ENCODE assay signal across 14 cellular contexts in the genomic region with DNA sequence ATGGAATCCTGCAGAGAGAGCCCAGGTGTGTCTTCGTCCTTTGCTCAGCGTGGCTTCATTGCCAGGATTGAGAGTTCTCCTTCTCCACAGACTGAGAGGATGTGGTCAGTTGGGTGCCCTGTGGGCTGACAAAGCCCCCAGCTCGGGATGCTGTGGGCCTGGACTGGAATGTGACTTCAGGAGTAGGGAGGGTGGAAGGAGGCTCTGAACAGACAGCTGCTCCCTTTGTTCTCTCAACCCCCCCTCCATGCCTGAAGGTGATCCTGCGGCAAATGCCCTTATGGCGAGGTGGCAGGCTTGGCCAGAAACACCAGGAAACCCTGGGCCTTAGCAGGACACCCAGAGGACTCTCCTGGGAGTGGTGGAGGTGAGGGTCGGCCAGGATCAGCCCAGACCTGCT. TPM values are rescaled to one million over a fixed set of nuclear protein-coding genes. Genes with fewer than 3 reads are reported as not detected.
DNase-seq lines count a peak whose midpoint lies in the region; ATAC-seq, FAIRE-seq and TF ChIP-seq lines count a peak whose summit lies in the region.
"Had no signal": no experiment of that assay in that cellular context is flagged by ENCODE, and none has a peak within 500 bp of the region (broad histone marks: within the 10 kb centered on the region; RNA-seq: fewer than 3 reads in every experiment).

No MANE protein-coding gene starts in this region.

- CTCF ChIA-PET in PC-9 (lab: Charles Lee): no interaction called here

- DNase-seq in PC-9: peak in 1 of 2 experiments; percentile 36
- peak; percentile 90 for DNase-seq in SW480 (ENCODE audit: low spot score)
- DNase-seq in islet precursor cell: peak; percentile 84
- DNase-seq in urothelium cell line (ENCODE audit: low spot score): peak; percentile 59
- DNase-seq in NCI-H526 (lab: John Stamatoyannopoulos, UW): no peak
- no peak for DNase-seq in NCI-H1930 (lab: John Stamatoyannopoulos, UW)
- DNase-seq: CD8-positive, alpha-beta T cell; GM23248 had no signal

- H3K4me2 ChIP-seq in PC-9: 0 out of 2 replicates have a peak overlapping the region, but pooled peaks have one; percentile 48

- no peaks in the 10 kb centered on the region for H3K9me3 ChIP-seq in PC-9 (ENCODE audit: insufficient read depth, low read depth)

- no peak overlapping the region for H3K4me3 ChIP-seq in PC-9
- H3K4me3 ChIP-seq: GM23248 had no signal

- no peak for TF ChIP-seq CTCF in PC-9 (conservative IDR thresholded peaks at IDR 0.05)

- no peak for ATAC-seq in GM18519 (IDR thresholded peaks at IDR 0.05; ENCODE audit: low FRiP score, unreplicated experiment)
- ATAC-seq: CD8-positive, alpha-beta T cell; HCT116 had no signal

- H3K9me2 ChIP-seq in PC-9 (ENCODE audit: insufficient read depth): no peaks in the 10 kb centered on the region

- peaks cover 44% of the 10 kb centered on the region for H3F3A ChIP-seq in PC-9 (ENCODE audit: insufficient read depth, low read depth)

- H3K27me3 ChIP-seq in PC-9 (ENCODE audit: insufficient read depth, low read depth): no peaks in the 10 kb centered on the region

- intact Hi-C loops in PC-9 (cut with micrococcal nuclease; ENCODE audit: unreplicated experiment): loop anchor here (2.0 to 5.0 kb wide), 2 partner anchors 55 to 216 kb away; partner anchors contain the start of gene CST2

- FAIRE-seq in urothelium cell line (lab: Jason Lieb, UNC): no peak
- FAIRE-seq: H54 had no signal

- no peak overlapping the region for H2AFZ ChIP-seq in PC-9
- H2AFZ ChIP-seq: GM23248 had no signal

- peaks cover 91% of the 10 kb centered on the region for H3K4me1 ChIP-seq in PC-9 (replicated peaks; ENCODE audit: insufficient read depth)

- H3K36me3 ChIP-seq in PC-9 (ENCODE audit: low read depth): no peaks in the 10 kb centered on the region

- POLR2A ChIA-PET in PC-9 (lab: Charles Lee; ENCODE audit: unreplicated experiment): no interaction called here

- no peaks in the 10 kb centered on the region for H4K20me1 ChIP-seq in PC-9 (ENCODE audit: insufficient read depth)

- BruUV-seq in PC-9 (replicated peaks; lab: Mats Ljungman, UMichigan): no TSS peak

- peak overlapping the region; percentile 71; the same call in 1 of the 2 replicates for H3K27ac ChIP-seq in PC-9
- H3K27ac ChIP-seq: GM23248 had no signal

- no peaks in the 10 kb centered on the region for H3K79me2 ChIP-seq in PC-9 (ENCODE audit: low read depth)

RNA-seq across cellular contexts. Expression of gene CST5, which starts 1.8 kb away (rescaled TPM):
- total RNA-seq in PC-9 (2021): 0.93 and 2.2 TPM in 2 replicates
- total RNA-seq: A673; CD8-positive, alpha-beta T cell; Daoy; GM23248; HT-29 had no signal

RNA-seq across cellular contexts. Expression of gene CST2, which starts 54.8 kb away (rescaled TPM):
- not detected in 2 replicates for total RNA-seq in PC-9 (2021)
- total RNA-seq: A673; CD8-positive, alpha-beta T cell; Daoy; HT-29 had no signal

Comparison
In these comparisons a context has a peak if more than half of its experiments do, and no peak if none do; other contexts are left out.
1. DNase-seq: peak in SW480 (single experiment), islet precursor cell (single experiment) and urothelium cell line (single experiment); none in NCI-H526 (0 of 2) and NCI-H1930 (0 of 2).